ENCODE assay signal across 8 cellular contexts in genomic region chr4:7650606-7651400, GRCh38.
DNase-seq lines count a peak whose midpoint lies in the region; ATAC-seq and TF ChIP-seq lines count a peak whose summit lies in the region.

No MANE protein-coding gene starts in this region.

- H3K27me3 ChIP-seq in gastroesophageal sphincter = peaks cover 9% of the 10 kb centered on the region
- no peaks in the 10 kb centered on the region for H3K27me3 ChIP-seq in testis

- no peaks in the 10 kb centered on the region for H3K36me3 ChIP-seq in gastroesophageal sphincter
- H3K36me3 ChIP-seq in testis (ENCODE audit: low read depth, missing control alignments) = no peaks in the 10 kb centered on the region

- ATAC-seq in gastroesophageal sphincter (peak; percentile 26), HG03196 (IDR thresholded peaks at IDR 0.05; ENCODE audit: unreplicated experiment) (no peak), GM21526 (IDR thresholded peaks at IDR 0.05; ENCODE audit: low FRiP score, unreplicated experiment) (no peak)

- H3K4me3 Mint-ChIP-seq in activated naive CD4-positive, alpha-beta T cell treated with anti-CD3 and anti-CD28 coated beads for 36 hours = no peak overlapping the region

- intact Hi-C loops in activated naive CD4-positive, alpha-beta T cell treated with anti-CD3 and anti-CD28 coated beads for 36 hours (cut with micrococcal nuclease) = no loop called here
- intact Hi-C loops in testis (cut with DNase I; ENCODE audit: low total_unique reads) = no loop called here

- H3K9me3 ChIP-seq in gastroesophageal sphincter (no peaks in the 10 kb centered on the region), testis (no peaks in the 10 kb centered on the region)

- TF ChIP-seq POLR2A in gastroesophageal sphincter (IDR thresholded peaks at IDR 0.05) = no peak
- TF ChIP-seq POLR2A in testis (IDR thresholded peaks at IDR 0.05) = no peak

- H3K9me3 Mint-ChIP-seq in activated naive CD4-positive, alpha-beta T cell treated with anti-CD3 and anti-CD28 coated beads for 36 hours = no peaks in the 10 kb centered on the region

- H3K4me1 ChIP-seq in gastroesophageal sphincter (peaks cover 0 to 25% (median 0%) of the 10 kb centered on the region in 3 donors), testis (peaks cover 60% of the 10 kb centered on the region)

- peak overlapping the region in 1 of 4 donors; percentile 7 for H3K27ac ChIP-seq in gastroesophageal sphincter
- peak overlapping the region in 1 of 2 donors; percentile 5 for H3K27ac ChIP-seq in testis

- TF ChIP-seq EP300 in gastroesophageal sphincter (IDR thresholded peaks at IDR 0.05) = no peak

- no peak overlapping the region for H3K27ac Mint-ChIP-seq in activated naive CD4-positive, alpha-beta T cell treated with anti-CD3 and anti-CD28 coated beads for 36 hours

- WGBS in gastroesophageal sphincter (ENCODE audit: low coverage in 1 of 2), 2 donors = 48 to 65% methylated on average over 8 of the region's 22 CpGs
- WGBS in testis, 2 donors = 65 to 74% methylated on average over 16 to 20 of the region's 22 CpGs

- H3K4me1 Mint-ChIP-seq in activated naive CD4-positive, alpha-beta T cell treated with anti-CD3 and anti-CD28 coated beads for 36 hours (ENCODE audit: low read depth) = peaks cover 22% of the 10 kb centered on the region

- H3K4me3 ChIP-seq in gastroesophageal sphincter (no peak overlapping the region), testis (no peak overlapping the region)

- no peaks in the 10 kb centered on the region for H3K36me3 Mint-ChIP-seq in activated naive CD4-positive, alpha-beta T cell treated with anti-CD3 and anti-CD28 coated beads for 36 hours (ENCODE audit: low read depth)

- CTCF ChIA-PET in activated naive CD4-positive, alpha-beta T cell treated with anti-CD3 and anti-CD28 coated beads for 36 hours (lab: Charles Lee) = interaction anchor here (0.6 kb wide), 1 partner anchor 16 kb away, joined by 3 read pairs; no protein-coding TSS in a partner anchor

- peaks cover 13% of the 10 kb centered on the region for H3K27me3 Mint-ChIP-seq in activated naive CD4-positive, alpha-beta T cell treated with anti-CD3 and anti-CD28 coated beads for 36 hours (ENCODE audit: low read depth)

- peak; percentile 34 for DNase-seq in activated naive CD4-positive, alpha-beta T cell treated with anti-CD3 and anti-CD28 coated beads for 36 hours
- DNase-seq in activated naive CD4-positive, alpha-beta T cell treated with Interleukin-2 at 50 U/mL for 16 hours = no peak
- DNase-seq in RPMI7951 (ENCODE audit: low read depth) (peak; percentile 64), testis (peak; percentile 44), NCI-H2081 treated with DMSO at 0.1 percent for 48 hours (lab: John Stamatoyannopoulos, UW) (no peak)

- TF ChIP-seq CTCF in gastroesophageal sphincter (IDR thresholded peaks at IDR 0.05) (no peak), testis (IDR thresholded peaks at IDR 0.05) (no peak)

Comparison
In these comparisons a context has a peak if more than half of its experiments do, and no peak if none do; other contexts are left out.
1. DNase-seq: peak in activated naive CD4-positive, alpha-beta T cell treated with anti-CD3 and anti-CD28 coated beads for 36 hours (single experiment), RPMI7951 (single experiment) and testis (single experiment); none in activated naive CD4-positive, alpha-beta T cell treated with Interleukin-2 at 50 U/mL for 16 hours (single experiment) and NCI-H2081 treated with DMSO at 0.1 percent for 48 hours (single experiment).